22 cellular contexts compared by ENCODE assay signal in genomic region chr17:47714773-47715396, GRCh38. TPM values are rescaled to one million over a fixed set of nuclear protein-coding genes. Genes with fewer than 3 reads are reported as not detected.
DNase-seq lines count a peak whose midpoint lies in the region; ATAC-seq and TF ChIP-seq lines count a peak whose summit lies in the region.
"Had no signal": no experiment of that assay in that cellular context is flagged by ENCODE, and none has a peak within 500 bp of the region (broad histone marks: within the 10 kb centered on the region; RNA-seq: fewer than 3 reads in every experiment).

No MANE protein-coding gene starts in this region.

- no peak for TF ChIP-seq CTCF in transverse colon (IDR thresholded peaks at IDR 0.05)

- no peak for TF ChIP-seq EP300 in transverse colon (IDR thresholded peaks at IDR 0.05; ENCODE audit: low read depth)

- H3K4me1 Mint-ChIP-seq in activated naive CD4-positive, alpha-beta T cell treated with anti-CD3 and anti-CD28 coated beads, Interleukin-2, amount 10 ng/mL, durations not matched to agents 7 days and 5 days = peaks cover 72% of the 10 kb centered on the region
- H3K4me1 Mint-ChIP-seq in activated naive CD4-positive, alpha-beta T cell treated with anti-CD3 and anti-CD28 coated beads for 36 hours (ENCODE audit: low read depth) = peaks cover 76% of the 10 kb centered on the region
- peaks cover 91% of the 10 kb centered on the region for H3K4me1 Mint-ChIP-seq in central memory CD8-positive, alpha-beta T cell

- DNase-seq in activated naive CD4-positive, alpha-beta T cell treated with anti-CD3 and anti-CD28 coated beads, Interleukin-2, amount 10 ng/mL, durations not matched to agents 7 days and 5 days = peak; percentile 52
- no peak for DNase-seq in activated naive CD4-positive, alpha-beta T cell treated with anti-CD3 and anti-CD28 coated beads for 36 hours
- DNase-seq in central memory CD8-positive, alpha-beta T cell (ENCODE audit: low spot score in 2 of 2) = no peak
- DNase-seq in transverse colon = peak; percentile 48
- DNase-seq in HAP-1 (ENCODE audit: low spot score in 2 of 2) = no peak
- DNase-seq in MV-4-11 (lab: John Stamatoyannopoulos, UW) = no peak
- DNase-seq: ACHN; activated gamma-delta T cell treated with Interleukin-2 at 50 U/mL for 16 hours; brain microvascular endothelial cell; dermis blood vessel endothelial cell; EL; foreskin melanocyte; NCI-H1417 treated with DMSO at 0.1 percent for 48 hours; NCI-H2227 treated with DMSO at 0.1 percent for 48 hours; stimulated activated CD4-positive, alpha-beta T cell treated with anti-CD3 and anti-CD28 coated beads, Interleukin-15, amount 100 ng/mL, for 24 hours; uterus had no signal

- no peak overlapping the region for H3K4me3 Mint-ChIP-seq in activated naive CD4-positive, alpha-beta T cell treated with anti-CD3 and anti-CD28 coated beads, Interleukin-2, amount 10 ng/mL, durations not matched to agents 7 days and 5 days
- no peak overlapping the region for H3K4me3 Mint-ChIP-seq in activated naive CD4-positive, alpha-beta T cell treated with anti-CD3 and anti-CD28 coated beads for 36 hours
- H3K4me3 Mint-ChIP-seq in central memory CD8-positive, alpha-beta T cell = peak overlapping the region; percentile 71
- H3K4me3 Mint-ChIP-seq: H9 had no signal

- peaks cover 45% of the 10 kb centered on the region for H3K27me3 Mint-ChIP-seq in activated naive CD4-positive, alpha-beta T cell treated with anti-CD3 and anti-CD28 coated beads, Interleukin-2, amount 10 ng/mL, durations not matched to agents 7 days and 5 days
- no peaks in the 10 kb centered on the region for H3K27me3 Mint-ChIP-seq in activated naive CD4-positive, alpha-beta T cell treated with anti-CD3 and anti-CD28 coated beads for 36 hours (ENCODE audit: low read depth)
- H3K27me3 Mint-ChIP-seq in central memory CD8-positive, alpha-beta T cell = no peaks in the 10 kb centered on the region

- TF ChIP-seq POLR2A in transverse colon (IDR thresholded peaks at IDR 0.05) = no peak

- H3K9me3 ChIP-seq in transverse colon = no peaks in the 10 kb centered on the region
- H3K9me3 ChIP-seq in HAP-1 = no peaks in the 10 kb centered on the region
- H3K9me3 ChIP-seq: right atrium auricular region, uterus had no signal

- intact Hi-C loops in activated naive CD4-positive, alpha-beta T cell treated with anti-CD3 and anti-CD28 coated beads for 36 hours (cut with micrococcal nuclease) = no loop called here
- intact Hi-C loops in transverse colon (cut with DNase I; ENCODE audit: low total_unique reads) = no loop called here

- H3K9me3 Mint-ChIP-seq in activated naive CD4-positive, alpha-beta T cell treated with anti-CD3 and anti-CD28 coated beads, Interleukin-2, amount 10 ng/mL, durations not matched to agents 7 days and 5 days = no peaks in the 10 kb centered on the region
- H3K9me3 Mint-ChIP-seq in activated naive CD4-positive, alpha-beta T cell treated with anti-CD3 and anti-CD28 coated beads for 36 hours = no peaks in the 10 kb centered on the region
- no peaks in the 10 kb centered on the region for H3K9me3 Mint-ChIP-seq in central memory CD8-positive, alpha-beta T cell
- H3K9me3 Mint-ChIP-seq: H9, neural progenitor cell had no signal

- no peaks in the 10 kb centered on the region for H3K36me3 Mint-ChIP-seq in activated naive CD4-positive, alpha-beta T cell treated with anti-CD3 and anti-CD28 coated beads, Interleukin-2, amount 10 ng/mL, durations not matched to agents 7 days and 5 days
- H3K36me3 Mint-ChIP-seq in activated naive CD4-positive, alpha-beta T cell treated with anti-CD3 and anti-CD28 coated beads for 36 hours (ENCODE audit: low read depth) = peaks cover 9% of the 10 kb centered on the region
- peaks cover 9% of the 10 kb centered on the region for H3K36me3 Mint-ChIP-seq in central memory CD8-positive, alpha-beta T cell (ENCODE audit: insufficient read depth)

- H3K27me3 ChIP-seq in transverse colon = peaks cover 30% of the 10 kb centered on the region
- H3K27me3 ChIP-seq in HAP-1 (ENCODE audit: low read depth) = peaks cover 32% of the 10 kb centered on the region
- H3K27me3 ChIP-seq: right atrium auricular region, uterus had no signal

- H3K36me3 ChIP-seq in transverse colon (no peaks in the 10 kb centered on the region), HAP-1 (replicated peaks) (no peaks in the 10 kb centered on the region)
- H3K36me3 ChIP-seq: brain microvascular endothelial cell, neural progenitor cell, uterus had no signal

- H3K4me1 ChIP-seq in transverse colon (no peaks in the 10 kb centered on the region), HAP-1 (no peaks in the 10 kb centered on the region)
- H3K4me1 ChIP-seq: neural progenitor cell, right atrium auricular region, uterus had no signal

- ATAC-seq in HG03175 (IDR thresholded peaks at IDR 0.05; ENCODE audit: unreplicated experiment) = peak; percentile 30
- peak; percentile 42 for ATAC-seq in central memory CD8-positive, alpha-beta T cell (replicated peaks; ENCODE audit: extremely low read depth, poor library complexity, severe bottlenecking)
- no peak for ATAC-seq in GM21737 (IDR thresholded peaks at IDR 0.05; ENCODE audit: unreplicated experiment)

- H3K4me3 ChIP-seq in transverse colon (no peak overlapping the region), HAP-1 (no peak overlapping the region)
- H3K4me3 ChIP-seq: neural progenitor cell, right atrium auricular region, uterus had no signal

- WGBS in transverse colon (ENCODE audit: low coverage in 1 of 2), 2 donors = 56% methylated on average over 6 of the region's 6 CpGs; no CpG with 5 or more reads in 1 of the 2 donors

- in situ Hi-C loops in transverse colon (cut with MboI; ENCODE audit: low pct_ligation_motif_present in 1 of 4, low pct_unique_long_range_greater_than_20kb in 1 of 4, low sequenced_read_pairs in 3 of 4) = no loop called here
- in situ Hi-C loops in HAP-1 (cut with MboI; ENCODE audit: low sequenced_read_pairs) = no loop called here

- CTCF ChIA-PET in activated naive CD4-positive, alpha-beta T cell treated with anti-CD3 and anti-CD28 coated beads, Interleukin-2, amount 10 ng/mL, durations not matched to agents 7 days and 5 days (lab: Charles Lee) = interaction anchor here (1.1 to 6.8 kb wide), 2 partner anchors 15 kb away, joined by 3 to 83 read pairs; no protein-coding TSS in a partner anchor
- CTCF ChIA-PET in activated naive CD4-positive, alpha-beta T cell treated with anti-CD3 and anti-CD28 coated beads for 36 hours (lab: Charles Lee) = interaction anchor here (1.4 to 6.4 kb wide), 4 partner anchors 9 to 64 kb away, joined by 3 to 128 read pairs (median 40); partner anchors contain the start of gene TBX21

- peak overlapping the region; percentile 60 for H3K27ac Mint-ChIP-seq in activated naive CD4-positive, alpha-beta T cell treated with anti-CD3 and anti-CD28 coated beads, Interleukin-2, amount 10 ng/mL, durations not matched to agents 7 days and 5 days
- H3K27ac Mint-ChIP-seq in activated naive CD4-positive, alpha-beta T cell treated with anti-CD3 and anti-CD28 coated beads for 36 hours = no peak overlapping the region
- peak overlapping the region; percentile 78 for H3K27ac Mint-ChIP-seq in central memory CD8-positive, alpha-beta T cell (ENCODE audit: low read depth)
- H3K27ac Mint-ChIP-seq: H9 had no signal

- H3K27ac ChIP-seq in transverse colon = no peak overlapping the region
- H3K27ac ChIP-seq: brain microvascular endothelial cell, epithelial cell of prostate, neural progenitor cell, right atrium auricular region, uterus had no signal

RNA-seq across cellular contexts. Expression of gene TBX21, which starts 18.2 kb away (rescaled TPM):
- 10 to 100 TPM; 50.6 to 52.3 TPM for total RNA-seq in activated naive CD4-positive, alpha-beta T cell treated with anti-CD3 and anti-CD28 coated beads for 36 hours
- 10 to 100 TPM in 1 of 4 donors, 1 to 10 TPM in 1, under 1 TPM in 1, not detected in 1; 0.27 to 18.3 (median 4.9) TPM for total RNA-seq in transverse colon
- total RNA-seq: dermis blood vessel endothelial cell, H9 had no signal

RNA-seq across cellular contexts. Expression of gene TBKBP1, which starts 20.9 kb away (rescaled TPM):
- 10 to 100 TPM; 19.5 to 19.7 TPM for total RNA-seq in activated naive CD4-positive, alpha-beta T cell treated with anti-CD3 and anti-CD28 coated beads for 36 hours
- 1 to 10 TPM; 1.8 to 6.4 (median 4.4) TPM for total RNA-seq in transverse colon

Comparison
In these comparisons a context has a peak if more than half of its experiments do, and no peak if none do; other contexts are left out.
1. DNase-seq: peak in activated naive CD4-positive, alpha-beta T cell treated with anti-CD3 and anti-CD28 coated beads, Interleukin-2, amount 10 ng/mL, durations not matched to agents 7 days and 5 days (single experiment) and transverse colon (single experiment); none in activated naive CD4-positive, alpha-beta T cell treated with anti-CD3 and anti-CD28 coated beads for 36 hours (single experiment), central memory CD8-positive, alpha-beta T cell (0 of 2), HAP-1 (0 of 2) and MV-4-11 (single experiment).